ENCODE assay signal across 1 cellular context in the genomic region with DNA sequence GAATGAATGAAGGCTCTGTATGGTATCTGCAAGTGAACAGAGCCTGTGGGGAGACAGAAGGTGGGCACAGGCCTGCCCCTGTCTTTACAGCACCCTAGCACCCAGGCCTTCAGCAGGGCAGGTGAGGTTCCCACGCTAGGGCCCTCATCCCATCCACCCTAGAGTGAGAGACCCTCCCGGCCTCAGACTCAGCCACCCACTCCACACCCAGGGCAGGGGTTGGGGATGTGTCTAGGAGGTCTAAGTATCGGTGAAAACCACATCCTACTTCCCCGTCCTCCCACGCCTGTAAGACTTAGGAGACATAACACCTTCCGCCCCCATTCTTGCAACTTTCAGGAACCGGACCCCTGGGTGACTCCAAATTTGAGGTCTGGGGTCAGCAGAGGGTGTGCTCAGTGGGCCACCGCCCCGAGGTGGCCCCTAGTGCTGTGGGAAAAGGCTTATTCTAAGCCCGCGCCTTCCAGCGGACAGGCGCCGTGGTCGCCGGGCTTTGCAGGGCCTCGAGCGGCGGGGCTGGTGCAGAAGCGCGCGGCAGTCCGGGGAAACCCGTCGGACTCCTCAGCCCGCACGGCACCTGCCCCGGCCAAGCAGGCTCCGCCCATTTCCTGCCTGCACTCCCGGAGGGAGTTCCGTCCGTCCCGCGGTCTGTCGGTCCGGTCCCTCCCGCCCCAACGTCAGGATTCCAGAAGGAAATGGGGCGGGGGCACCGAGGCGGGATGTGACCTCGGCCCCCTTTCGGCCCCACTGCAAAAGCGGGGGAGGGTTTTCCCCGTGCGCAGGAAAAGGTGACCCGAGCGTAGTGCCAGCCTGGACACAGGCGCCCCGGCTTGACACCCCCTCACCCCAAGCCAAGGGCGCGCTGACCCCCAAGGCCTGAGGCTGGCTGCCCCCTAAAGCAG.
TF ChIP-seq lines count a peak whose summit lies in the region.

No MANE protein-coding gene starts in this region.

TF ChIP-seq in HCT116, 20 proteins besides CTCF, POLR2A, EP300 and RAD21 (continued from another document):
- no peak for TF ChIP-seq REST (IDR thresholded peaks at IDR 0.05; ENCODE audit: low read depth)
- TF ChIP-seq POLR2AphosphoS5 (IDR thresholded peaks at IDR 0.05; ENCODE audit: low read depth, low read length): peak; percentile 79
- TF ChIP-seq SIN3A (IDR thresholded peaks at IDR 0.05; ENCODE audit: low read depth): no peak
- TF ChIP-seq ELF1 (IDR thresholded peaks at IDR 0.05; ENCODE audit: borderline replicate concordance, low read depth): no peak
- no peak for TF ChIP-seq EGR1 (IDR thresholded peaks at IDR 0.05; ENCODE audit: low read depth)
- TF ChIP-seq, protein P1, sequence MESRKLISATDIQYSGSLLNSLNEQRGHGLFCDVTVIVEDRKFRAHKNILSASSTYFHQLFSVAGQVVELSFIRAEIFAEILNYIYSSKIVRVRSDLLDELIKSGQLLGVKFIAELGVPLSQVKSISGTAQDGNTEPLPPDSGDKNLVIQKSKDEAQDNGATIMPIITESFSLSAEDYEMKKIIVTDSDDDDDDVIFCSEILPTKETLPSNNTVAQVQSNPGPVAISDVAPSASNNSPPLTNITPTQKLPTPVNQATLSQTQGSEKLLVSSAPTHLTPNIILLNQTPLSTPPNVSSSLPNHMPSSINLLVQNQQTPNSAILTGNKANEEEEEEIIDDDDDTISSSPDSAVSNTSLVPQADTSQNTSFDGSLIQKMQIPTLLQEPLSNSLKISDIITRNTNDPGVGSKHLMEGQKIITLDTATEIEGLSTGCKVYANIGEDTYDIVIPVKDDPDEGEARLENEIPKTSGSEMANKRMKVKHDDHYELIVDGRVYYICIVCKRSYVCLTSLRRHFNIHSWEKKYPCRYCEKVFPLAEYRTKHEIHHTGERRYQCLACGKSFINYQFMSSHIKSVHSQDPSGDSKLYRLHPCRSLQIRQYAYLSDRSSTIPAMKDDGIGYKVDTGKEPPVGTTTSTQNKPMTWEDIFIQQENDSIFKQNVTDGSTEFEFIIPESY (IDR thresholded peaks at IDR 0.05; ENCODE audit: extremely low read depth, insufficient replicate concordance, low read length): peak; percentile 16
- TF ChIP-seq CEBPB (IDR thresholded peaks at IDR 0.05; ENCODE audit: low read depth): no peak
